ENCODE assay signal across 10 cellular contexts in the genomic region with DNA sequence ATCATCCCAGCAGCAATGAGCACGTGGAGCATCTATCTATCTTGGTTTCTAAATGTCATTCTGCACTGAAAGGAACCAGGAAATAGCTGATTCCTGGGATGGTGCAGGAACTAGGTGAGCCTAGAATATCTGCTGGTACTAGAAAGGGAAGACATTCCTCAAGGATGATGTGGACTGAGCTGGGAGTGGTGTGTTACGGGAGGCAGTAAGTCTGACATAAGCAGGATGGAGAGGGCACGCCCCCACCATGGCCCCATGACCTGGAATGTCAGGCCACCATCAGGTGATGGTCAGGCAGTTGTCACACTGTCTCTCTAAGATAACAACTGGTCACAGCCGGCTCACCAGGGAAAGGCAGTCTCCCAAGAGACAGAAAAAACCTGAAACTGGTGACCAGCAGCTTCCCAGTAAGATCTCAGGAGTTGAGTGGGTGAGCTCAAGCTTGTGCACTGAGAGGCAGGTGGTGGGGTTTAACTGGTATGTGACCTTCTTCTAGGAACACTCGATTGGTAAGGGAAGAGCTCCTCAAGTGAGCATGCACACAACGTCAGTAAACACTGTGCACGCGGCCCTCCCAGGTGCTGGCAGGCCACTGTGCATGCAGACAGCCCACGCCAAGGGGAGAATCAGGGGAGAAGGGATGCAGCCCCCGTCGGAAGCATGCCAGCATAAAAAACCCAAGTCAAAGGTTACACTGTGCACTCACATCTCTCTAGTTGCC.
DNase-seq lines count a peak whose midpoint lies in the region; ATAC-seq, FAIRE-seq and TF ChIP-seq lines count a peak whose summit lies in the region.
"Had no signal": no experiment of that assay in that cellular context is flagged by ENCODE, and none has a peak within 500 bp of the region (broad histone marks: within the 10 kb centered on the region; RNA-seq: fewer than 3 reads in every experiment).

No MANE protein-coding gene starts in this region.

- H3K9me3 ChIP-seq in body of pancreas = no peaks in the 10 kb centered on the region

- DNase-seq in natural killer cell = no peak
- DNase-seq in natural killer cell treated with Interleukin-12 subunit alpha and Interleukin-12 subunit beta and Interleukin-15 and Interleukin-18, amount 100 ng/mL, for 72 hours (ENCODE audit: low spot score) = no peak
- DNase-seq in body of pancreas = no peak
- DNase-seq in left kidney (ENCODE audit: low read depth, low spot score) = peak; percentile 22
- DNase-seq in naive thymus-derived CD8-positive, alpha-beta T cell = no peak
- DNase-seq in GM12892 (ENCODE audit: insufficient read length) = no peak
- DNase-seq in foreskin melanocyte = no peak
- DNase-seq: NCI-H1436 had no signal

- POLR2A ChIA-PET in naive thymus-derived CD8-positive, alpha-beta T cell (lab: Charles Lee) = no interaction called here

- no peaks in the 10 kb centered on the region for H3K36me3 ChIP-seq in body of pancreas (replicated peaks in 1 of 2; ENCODE audit: insufficient read depth in 1 of 2, low read depth in 2 of 2)

- 64 to 65% methylated on average over 11 of the region's 11 CpGs for WGBS in body of pancreas, 2 donors

- H3K27ac Mint-ChIP-seq in natural killer cell = peak overlapping the region; percentile 2 to 23
- H3K27ac Mint-ChIP-seq in natural killer cell treated with Interleukin-12 subunit alpha and Interleukin-12 subunit beta and Interleukin-15 and Interleukin-18, amount 100 ng/mL, for 72 hours = no peak overlapping the region
- no peak overlapping the region for H3K27ac Mint-ChIP-seq in naive thymus-derived CD8-positive, alpha-beta T cell

- no peaks in the 10 kb centered on the region for H3K27me3 ChIP-seq in body of pancreas

- peak overlapping the region in 1 of 4 donors; percentile 19 for H3K27ac ChIP-seq in body of pancreas

- H3K4me3 Mint-ChIP-seq in natural killer cell = no peak overlapping the region
- no peak overlapping the region for H3K4me3 Mint-ChIP-seq in natural killer cell treated with Interleukin-12 subunit alpha and Interleukin-12 subunit beta and Interleukin-15 and Interleukin-18, amount 100 ng/mL, for 72 hours
- H3K4me3 Mint-ChIP-seq in naive thymus-derived CD8-positive, alpha-beta T cell = no peak overlapping the region
- H3K4me3 Mint-ChIP-seq: B cell had no signal

- H3K27me3 Mint-ChIP-seq in natural killer cell (ENCODE audit: low read depth in 2 of 2) = no peaks in the 10 kb centered on the region
- no peaks in the 10 kb centered on the region for H3K27me3 Mint-ChIP-seq in natural killer cell treated with Interleukin-12 subunit alpha and Interleukin-12 subunit beta and Interleukin-15 and Interleukin-18, amount 100 ng/mL, for 72 hours
- peaks cover 0 to 8% (median 0%) of the 10 kb centered on the region in 5 donors for H3K27me3 Mint-ChIP-seq in naive thymus-derived CD8-positive, alpha-beta T cell
- H3K27me3 Mint-ChIP-seq: B cell had no signal

- intact Hi-C loops in natural killer cell (cut with micrococcal nuclease) (no loop called here), body of pancreas (cut with DNase I) (no loop called here)

- peaks cover 28 to 46% of the 10 kb centered on the region in 2 donors for H3K4me1 Mint-ChIP-seq in natural killer cell
- peaks cover 19 to 30% of the 10 kb centered on the region in 2 donors for H3K4me1 Mint-ChIP-seq in natural killer cell treated with Interleukin-12 subunit alpha and Interleukin-12 subunit beta and Interleukin-15 and Interleukin-18, amount 100 ng/mL, for 72 hours (ENCODE audit: low read depth in 2 of 2)
- H3K4me1 Mint-ChIP-seq in naive thymus-derived CD8-positive, alpha-beta T cell = peaks cover 5 to 17% (median 9%) of the 10 kb centered on the region in 4 donors

- H3K4me1 ChIP-seq in body of pancreas = peaks cover 19% of the 10 kb centered on the region

- H3K36me3 Mint-ChIP-seq in natural killer cell = peaks cover 7% of the 10 kb centered on the region
- H3K36me3 Mint-ChIP-seq in natural killer cell treated with Interleukin-12 subunit alpha and Interleukin-12 subunit beta and Interleukin-15 and Interleukin-18, amount 100 ng/mL, for 72 hours = peaks cover 6% of the 10 kb centered on the region
- peaks cover 0 to 5% (median 0%) of the 10 kb centered on the region in 3 donors for H3K36me3 Mint-ChIP-seq in naive thymus-derived CD8-positive, alpha-beta T cell

- ATAC-seq in natural killer cell (no peak), body of pancreas (peak; percentile 50), GM19455 (IDR thresholded peaks at IDR 0.05; ENCODE audit: unreplicated experiment) (no peak)
- no peak for ATAC-seq in natural killer cell treated with Interleukin-12 subunit alpha and Interleukin-12 subunit beta and Interleukin-15 and Interleukin-18, amount 100 ng/mL, for 72 hours
- no peak for ATAC-seq in naive thymus-derived CD8-positive, alpha-beta T cell

- FAIRE-seq in GM12892 (lab: Jason Lieb, UNC) = no peak

- no peak for TF ChIP-seq POLR2A in body of pancreas (IDR thresholded peaks at IDR 0.05)
- TF ChIP-seq POLR2A in GM12892 (IDR thresholded peaks at IDR 0.05; ENCODE audit: low read depth, low read length) = no peak

- H3K9me3 Mint-ChIP-seq in natural killer cell = peaks cover 2% of the 10 kb centered on the region in 2 donors
- H3K9me3 Mint-ChIP-seq in natural killer cell treated with Interleukin-12 subunit alpha and Interleukin-12 subunit beta and Interleukin-15 and Interleukin-18, amount 100 ng/mL, for 72 hours = peaks cover 3% of the 10 kb centered on the region
- H3K9me3 Mint-ChIP-seq in naive thymus-derived CD8-positive, alpha-beta T cell = peaks cover 0 to 4% (median 0%) of the 10 kb centered on the region in 9 donors

- TF ChIP-seq CTCF in natural killer cell (IDR thresholded peaks at IDR 0.05) (no peak), body of pancreas (IDR thresholded peaks at IDR 0.05) (no peak)

- no peak overlapping the region for H3K4me3 ChIP-seq in body of pancreas

Comparison
In these comparisons a context has a peak if more than half of its experiments do, and no peak if none do; other contexts are left out.
1. H3K27ac Mint-ChIP-seq: peak in natural killer cell (2 of 2); none in natural killer cell treated with Interleukin-12 subunit alpha and Interleukin-12 subunit beta and Interleukin-15 and Interleukin-18, amount 100 ng/mL, for 72 hours (0 of 2) and naive thymus-derived CD8-positive, alpha-beta T cell (0 of 10).